In genomic region chr6:2396292-2396691, GRCh38 we compare ENCODE assay signal across 24 cellular contexts.
DNase-seq lines count a peak whose midpoint lies in the region; ATAC-seq, FAIRE-seq and TF ChIP-seq lines count a peak whose summit lies in the region.
"Had no signal": no experiment of that assay in that cellular context is flagged by ENCODE, and none has a peak within 500 bp of the region (broad histone marks: within the 10 kb centered on the region; RNA-seq: fewer than 3 reads in every experiment).

No MANE protein-coding gene starts in this region.

- H3K9ac ChIP-seq in HepG2 (ENCODE audit: insufficient read depth, low read depth, low read length): no peak overlapping the region

- H3K4me3 Mint-ChIP-seq in stimulated activated naive B cell treated with anti-CD40 and anti-IgM and Interleukin-4, amounts not matched to agents 10 μg/mL and 1 μg/mL and 100 μg/mL, for 72 hours: no peak overlapping the region
- H3K4me3 Mint-ChIP-seq: natural killer cell had no signal

- no peak for FAIRE-seq in HepG2 (lab: Jason Lieb, UNC)
- FAIRE-seq in H54 (lab: Jason Lieb, UNC): no peak
- FAIRE-seq: endometrium had no signal

- no peaks in the 10 kb centered on the region for H3K79me2 ChIP-seq in HepG2 (ENCODE audit: insufficient read depth, low read length)

- no peak overlapping the region for H3K4me2 ChIP-seq in HepG2 (ENCODE audit: low read depth, low read length)

- no peak for ATAC-seq in HepG2
- no peak for ATAC-seq in right lobe of liver
- no peak for ATAC-seq in stimulated activated naive B cell treated with anti-CD40 and anti-IgM and Interleukin-4, amounts not matched to agents 10 μg/mL and 1 μg/mL and 100 μg/mL, for 72 hours (replicated peaks)
- ATAC-seq in GM19324 (IDR thresholded peaks at IDR 0.05; ENCODE audit: low FRiP score, unreplicated experiment): no peak
- ATAC-seq: left colon, natural killer cell, SK-N-SH treated with all-trans-retinoic acid at 6 μM for 48 hours had no signal

- H3K27me3 ChIP-seq in HepG2 (ENCODE audit: control insufficient read depth in 1 of 2, insufficient read depth in 2 of 2, low read length in 2 of 2) (no peaks in the 10 kb centered on the region), right lobe of liver (no peaks in the 10 kb centered on the region), SJSA1 (replicated peaks) (no peaks in the 10 kb centered on the region)
- H3K27me3 ChIP-seq: brain microvascular endothelial cell, colonic mucosa, ovary, upper lobe of left lung had no signal

- no peak overlapping the region for H3K27ac ChIP-seq in HepG2 (ENCODE audit: extremely low read length, insufficient read depth, low read length)
- H3K27ac ChIP-seq in right lobe of liver: no peak overlapping the region
- peak overlapping the region; percentile 65; the same call in 1 of the 2 replicates for H3K27ac ChIP-seq in SJSA1
- H3K27ac ChIP-seq: brain microvascular endothelial cell, colonic mucosa, ovary, upper lobe of left lung, VCaP had no signal

- intact Hi-C loops in HepG2 (cut with micrococcal nuclease; ENCODE audit: unreplicated experiment): no loop called here
- intact Hi-C loops in right lobe of liver (cut with DNase I): no loop called here

- H4K20me1 ChIP-seq in HepG2 (ENCODE audit: insufficient read depth, low read length): no peaks in the 10 kb centered on the region

- no peak overlapping the region for H3K27ac Mint-ChIP-seq in stimulated activated naive B cell treated with anti-CD40 and anti-IgM and Interleukin-4, amounts not matched to agents 10 μg/mL and 1 μg/mL and 100 μg/mL, for 72 hours
- H3K27ac Mint-ChIP-seq: natural killer cell had no signal

- H3K36me3 ChIP-seq in HepG2 (replicated peaks in 1 of 2; ENCODE audit: control insufficient read depth in 1 of 2, insufficient read depth in 2 of 2, low read length in 2 of 2) (peaks cover 0 to 1% of the 10 kb centered on the region in 2 experiments; a peak in 1 of 5 replicates), right lobe of liver (no peaks in the 10 kb centered on the region), SJSA1 (no peaks in the 10 kb centered on the region)
- H3K36me3 ChIP-seq: BE2C, brain microvascular endothelial cell, colonic mucosa, ovary had no signal

- no peak overlapping the region for H2AFZ ChIP-seq in HepG2 (ENCODE audit: low read length)

- POLR2A ChIA-PET in HepG2 (lab: Yijun Ruan, JAX): no interaction called here

- H3K9me3 Mint-ChIP-seq in stimulated activated naive B cell treated with anti-CD40 and anti-IgM and Interleukin-4, amounts not matched to agents 10 μg/mL and 1 μg/mL and 100 μg/mL, for 72 hours: peaks cover 0 to 10% of the 10 kb centered on the region in 2 donors
- H3K9me3 Mint-ChIP-seq: natural killer cell had no signal

- no peaks in the 10 kb centered on the region for H3K4me1 ChIP-seq in HepG2 (ENCODE audit: insufficient read depth, low read length)
- no peaks in the 10 kb centered on the region for H3K4me1 ChIP-seq in right lobe of liver
- peaks cover 14% of the 10 kb centered on the region for H3K4me1 ChIP-seq in SJSA1 (replicated peaks)
- H3K4me1 ChIP-seq: BE2C, Caco-2, colonic mucosa, upper lobe of left lung had no signal

- no peak overlapping the region for H3K4me3 ChIP-seq in HepG2 (replicated peaks in 1 of 3; ENCODE audit: insufficient read depth in 1 of 3, low read depth in 2 of 3, low read length in 3 of 3)
- no peak overlapping the region for H3K4me3 ChIP-seq in right lobe of liver
- no peak overlapping the region for H3K4me3 ChIP-seq in SJSA1
- H3K4me3 ChIP-seq: colonic mucosa, ovary, upper lobe of left lung had no signal

- BruUV-seq in HepG2 (replicated peaks; lab: Mats Ljungman, UMichigan): no TSS peak

- no peaks in the 10 kb centered on the region for H3K4me1 Mint-ChIP-seq in stimulated activated naive B cell treated with anti-CD40 and anti-IgM and Interleukin-4, amounts not matched to agents 10 μg/mL and 1 μg/mL and 100 μg/mL, for 72 hours
- H3K4me1 Mint-ChIP-seq: natural killer cell had no signal

- 59% methylated on average over 4 of the region's 4 CpGs for WGBS in HepG2 (ENCODE audit: low lambda C conversion rate)
- 71% methylated on average over 4 of the region's 4 CpGs for WGBS in right lobe of liver (ENCODE audit: insufficient coverage, low coverage, low lambda C conversion rate, missing lambda C conversion rate)

- TF ChIP-seq EP300 in HepG2 (IDR thresholded peaks at IDR 0.05; ENCODE audit: low read depth in 2 of 2, low read length in 2 of 2) (no peak), HepG2 (CRISPR knock-in tag; IDR thresholded peaks at IDR 0.05; ENCODE audit: borderline replicate concordance) (no peak)

- TF ChIP-seq RAD21 in HepG2 (CRISPR knock-in tag; IDR thresholded peaks at IDR 0.05): no peak

- H3K36me3 Mint-ChIP-seq in stimulated activated naive B cell treated with anti-CD40 and anti-IgM and Interleukin-4, amounts not matched to agents 10 μg/mL and 1 μg/mL and 100 μg/mL, for 72 hours: peaks cover 17 to 39% of the 10 kb centered on the region in 2 donors
- H3K36me3 Mint-ChIP-seq: natural killer cell had no signal

- H3K9me3 ChIP-seq in HepG2 (ENCODE audit: low read length) (no peaks in the 10 kb centered on the region), right lobe of liver (no peaks in the 10 kb centered on the region), SJSA1 (replicated peaks) (peaks cover 5% of the 10 kb centered on the region; the same call in 1 of the 2 replicates)
- H3K9me3 ChIP-seq: BE2C, Caco-2, colonic mucosa, ovary, upper lobe of left lung had no signal

- no peak for DNase-seq in HepG2 (ENCODE audit: low spot score)
- no peak for DNase-seq in right lobe of liver
- no peak for DNase-seq in SJSA1 (ENCODE audit: low read depth in 1 of 2, low spot score in 2 of 2)
- peak; percentile 28 for DNase-seq in fibroblast of peridontal ligament (ENCODE audit: extremely low read depth)
- DNase-seq in stimulated activated naive B cell treated with anti-CD40 and anti-IgM and Interleukin-4, amounts not matched to agents 10 μg/mL and 1 μg/mL and 100 μg/mL, for 72 hours: no peak
- no peak for DNase-seq in COLO829 (ENCODE audit: low spot score)
- no peak for DNase-seq in H54 (ENCODE audit: insufficient read length, low spot score)
- DNase-seq: activated CD4-positive, alpha-beta T cell treated with anti-CD3 and anti-CD28 coated beads, Interleukin-2, amount 50 U/mL, for 4 hours; activated effector memory CD4-positive, alpha-beta T cell treated with Interleukin-2 at 50 U/mL for 16 hours; BE2C; Caco-2; colonic mucosa; Karpas-422; left colon; natural killer cell; NCI-H1930; NCI-H510A treated with DMSO at 0.1 percent for 48 hours; ovary; upper lobe of left lung had no signal

- no peaks in the 10 kb centered on the region for H3K27me3 Mint-ChIP-seq in stimulated activated naive B cell treated with anti-CD40 and anti-IgM and Interleukin-4, amounts not matched to agents 10 μg/mL and 1 μg/mL and 100 μg/mL, for 72 hours

- no peak for TF ChIP-seq POLR2A in HepG2 (IDR thresholded peaks at IDR 0.05; ENCODE audit: insufficient read depth in 1 of 2, low read depth in 2 of 2, low read length in 2 of 2)
- no peak for TF ChIP-seq POLR2A in right lobe of liver (IDR thresholded peaks at IDR 0.05)
- no peak for TF ChIP-seq POLR2A in H54 (IDR thresholded peaks at IDR 0.05; ENCODE audit: low read depth, low read length)

- CTCF ChIA-PET in HepG2 (lab: Yijun Ruan, JAX; ENCODE audit: low intra/inter-chr PET ratio, low total read pairs): no interaction called here

- TF ChIP-seq CTCF in HepG2 (CRISPR knock-in tag; IDR thresholded peaks at IDR 0.05) (no peak), right lobe of liver (IDR thresholded peaks at IDR 0.05) (no peak)

- in situ Hi-C loops in HepG2 (cut with HindIII; ENCODE audit: extremely low pct_ligation_motif_present, low pct_unique_long_range_greater_than_20kb): no loop called here

TF ChIP-seq in HepG2, 621 proteins besides CTCF, POLR2A, EP300 and RAD21:
- TF ChIP-seq, protein P1, sequence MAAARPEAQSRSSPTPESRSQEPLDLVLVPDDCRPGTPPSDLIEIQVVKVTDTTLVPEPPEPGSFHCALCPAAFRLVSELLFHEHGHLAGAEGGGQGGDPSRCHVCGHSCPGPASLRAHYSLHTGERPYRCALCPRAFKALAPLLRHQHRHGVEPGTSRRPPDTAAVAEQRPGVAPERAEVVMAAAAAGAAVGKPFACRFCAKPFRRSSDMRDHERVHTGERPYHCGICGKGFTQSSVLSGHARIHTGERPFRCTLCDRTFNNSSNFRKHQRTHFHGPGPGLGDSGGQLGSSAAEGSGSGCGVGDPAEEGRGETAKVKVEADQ (CRISPR knock-in tag; IDR thresholded peaks at IDR 0.05; ENCODE audit: borderline replicate concordance): no peak
- peak; percentile 32; the same call in 1 of the 2 replicates for TF ChIP-seq STAG1 (CRISPR knock-in tag; IDR thresholded peaks at IDR 0.05)
- TF ChIP-seq RNF2 (conservative IDR thresholded peaks at IDR 0.05; ENCODE audit: low read depth): no peak
